In the genomic region with DNA sequence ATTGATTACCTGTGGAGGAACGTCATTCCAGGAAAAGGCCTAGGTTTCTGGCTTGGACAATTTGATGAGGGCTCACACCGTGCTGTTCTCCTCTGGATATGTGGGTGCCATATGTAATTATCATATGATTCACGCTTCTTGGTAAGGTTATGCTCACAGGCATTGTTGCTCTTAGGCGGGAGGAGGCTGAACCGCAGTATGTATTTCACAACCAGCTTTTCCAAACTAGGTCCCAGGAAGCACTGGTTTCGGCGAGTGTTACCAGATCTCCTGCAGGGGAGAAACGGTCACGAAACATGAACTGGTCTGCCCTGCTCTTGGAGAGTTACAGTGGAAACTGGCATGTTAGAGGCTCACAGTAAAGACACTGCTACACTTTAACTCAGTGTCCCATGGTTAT, we compare ENCODE assay signal across 9 cellular contexts. TPM values are rescaled to one million over a fixed set of nuclear protein-coding genes. Genes with fewer than 3 reads are reported as not detected.
DNase-seq lines count a peak whose midpoint lies in the region; ATAC-seq, FAIRE-seq and TF ChIP-seq lines count a peak whose summit lies in the region.
"Had no signal": no experiment of that assay in that cellular context is flagged by ENCODE, and none has a peak within 500 bp of the region (broad histone marks: within the 10 kb centered on the region; RNA-seq: fewer than 3 reads in every experiment).

No MANE protein-coding gene starts in this region.

- no peak overlapping the region for H3K27ac ChIP-seq in astrocyte (ENCODE audit: low read depth, low read length)
- peak overlapping the region; percentile 22 for H3K27ac ChIP-seq in temporal lobe (ENCODE audit: low read depth, low read length)

- H3K4me3 ChIP-seq in astrocyte (ENCODE audit: insufficient read depth, low read depth, low read length): peak overlapping the region; percentile 50
- H3K4me3 ChIP-seq in kidney epithelial cell (ENCODE audit: low read depth, low read length): peak overlapping the region; percentile 37
- H3K4me3 ChIP-seq: K562 had no signal

- no peaks in the 10 kb centered on the region for H3K27me3 Mint-ChIP-seq in activated CD4-positive, alpha-beta T cell treated with anti-CD3 and anti-CD28 coated beads for 36 hours
- no peaks in the 10 kb centered on the region for H3K27me3 Mint-ChIP-seq in astrocyte (ENCODE audit: low read depth, unreplicated experiment)

- H3K27me3 ChIP-seq in astrocyte (ENCODE audit: insufficient read depth, low read length): no peaks in the 10 kb centered on the region
- no peaks in the 10 kb centered on the region for H3K27me3 ChIP-seq in kidney epithelial cell (ENCODE audit: control insufficient read depth, insufficient read depth, low read length)

- H3K36me3 Mint-ChIP-seq in activated CD4-positive, alpha-beta T cell treated with anti-CD3 and anti-CD28 coated beads for 36 hours (ENCODE audit: low read depth): peaks cover 10% of the 10 kb centered on the region
- no peaks in the 10 kb centered on the region for H3K36me3 Mint-ChIP-seq in astrocyte (ENCODE audit: low read depth, unreplicated experiment)

- H3K4me3 Mint-ChIP-seq in activated CD4-positive, alpha-beta T cell treated with anti-CD3 and anti-CD28 coated beads for 36 hours: peak overlapping the region; percentile 64
- H3K4me3 Mint-ChIP-seq in astrocyte (ENCODE audit: unreplicated experiment): peak overlapping the region; percentile 75

- DNase-seq in activated CD4-positive, alpha-beta T cell treated with anti-CD3 and anti-CD28 coated beads for 36 hours: no peak
- no peak for DNase-seq in activated CD4-positive, alpha-beta T cell treated with anti-CD3 and anti-CD28 coated beads for 1 hour
- DNase-seq in astrocyte (ENCODE audit: low read depth) (no peak), kidney epithelial cell (ENCODE audit: low read depth) (no peak), NCI-H1436 (lab: John Stamatoyannopoulos, UW) (no peak)

- peaks cover 3% of the 10 kb centered on the region for H3K79me2 ChIP-seq in astrocyte (ENCODE audit: insufficient read depth, low read length)

- no peak for FAIRE-seq in astrocyte (lab: Jason Lieb, UNC)
- FAIRE-seq: K562 had no signal

- CTCF ChIA-PET in activated CD4-positive, alpha-beta T cell treated with anti-CD3 and anti-CD28 coated beads for 36 hours (lab: Charles Lee): interaction anchor here (0.5 to 4.6 kb wide), 30 partner anchors 8 to 1072 kb away, joined by 3 to 31 read pairs (median 4); a partner anchor contains a TSS

- peak overlapping the region; percentile 62 for H2AFZ ChIP-seq in astrocyte (ENCODE audit: low read depth, low read length)

- H3K4me1 ChIP-seq in astrocyte (ENCODE audit: insufficient read depth, low read length): peaks cover 19% of the 10 kb centered on the region

- H3K9ac ChIP-seq in astrocyte (ENCODE audit: low read length): peak overlapping the region; percentile 65

- H3K9me3 ChIP-seq in astrocyte (ENCODE audit: insufficient read depth, low read depth, low read length): no peaks in the 10 kb centered on the region

- peaks cover 30% of the 10 kb centered on the region for H3K4me1 Mint-ChIP-seq in activated CD4-positive, alpha-beta T cell treated with anti-CD3 and anti-CD28 coated beads for 36 hours
- H3K4me1 Mint-ChIP-seq in astrocyte (ENCODE audit: low read depth, unreplicated experiment): peaks cover 3% of the 10 kb centered on the region

- no peaks in the 10 kb centered on the region for H4K20me1 ChIP-seq in astrocyte (ENCODE audit: insufficient read depth, low read length)

- ATAC-seq in activated CD4-positive, alpha-beta T cell treated with anti-CD3 and anti-CD28 coated beads for 36 hours: no peak
- ATAC-seq in HG03045 (IDR thresholded peaks at IDR 0.05; ENCODE audit: unreplicated experiment): no peak
- ATAC-seq in HG02588 (IDR thresholded peaks at IDR 0.05; ENCODE audit: unreplicated experiment): no peak

- H3K4me2 ChIP-seq in astrocyte (ENCODE audit: low read length): peak overlapping the region; percentile 88

- H3K36me3 ChIP-seq in astrocyte (ENCODE audit: insufficient read depth, low read length): no peaks in the 10 kb centered on the region
- H3K36me3 ChIP-seq in kidney epithelial cell (ENCODE audit: control insufficient read depth, insufficient read depth, low read length): no peaks in the 10 kb centered on the region

- peak overlapping the region; percentile 71 for H3K27ac Mint-ChIP-seq in activated CD4-positive, alpha-beta T cell treated with anti-CD3 and anti-CD28 coated beads for 36 hours
- peak overlapping the region; percentile 19 for H3K27ac Mint-ChIP-seq in astrocyte (ENCODE audit: unreplicated experiment)

- POLR2A ChIA-PET in activated CD4-positive, alpha-beta T cell treated with anti-CD3 and anti-CD28 coated beads for 36 hours (lab: Charles Lee): interaction anchor here (0.6 to 1.5 kb wide), 3 partner anchors 20 to 727 kb away, joined by 3 to 5 read pairs (median 4); no protein-coding TSS in a partner anchor

- intact Hi-C loops in activated CD4-positive, alpha-beta T cell treated with anti-CD3 and anti-CD28 coated beads for 36 hours (cut with DNase I, micrococcal nuclease): loop anchor here (2.0 to 5.0 kb wide), 7 partner anchors 84 to 1154 kb away; a partner anchor contains a TSS

- TF ChIP-seq CTCF in astrocyte (IDR thresholded peaks at IDR 0.05; ENCODE audit: insufficient read depth, low read depth, low read length) (no peak), kidney epithelial cell (IDR thresholded peaks at IDR 0.05; ENCODE audit: insufficient read depth, low read length, poor library complexity, severe bottlenecking) (no peak)

- no peaks in the 10 kb centered on the region for H3K9me3 Mint-ChIP-seq in activated CD4-positive, alpha-beta T cell treated with anti-CD3 and anti-CD28 coated beads for 36 hours (ENCODE audit: low read depth)
- H3K9me3 Mint-ChIP-seq in astrocyte (ENCODE audit: unreplicated experiment): peaks cover 2% of the 10 kb centered on the region

RNA-seq across cellular contexts. Expression of a gene that starts 0.8 kb away (rescaled TPM):
- total RNA-seq in activated CD4-positive, alpha-beta T cell treated with anti-CD3 and anti-CD28 coated beads for 36 hours: 10 to 100 TPM in 1 of 2 experiments, 1 to 10 TPM in 1; 8.8 to 10.2 TPM
- total RNA-seq in astrocyte: 4.6 and 5.0 TPM in 2 replicates
- total RNA-seq in kidney epithelial cell: 8.6 and 8.7 TPM in 2 replicates
- total RNA-seq in temporal lobe: 11.8 TPM
